ENCODE assay signal across 8 cellular contexts in the genomic region with DNA sequence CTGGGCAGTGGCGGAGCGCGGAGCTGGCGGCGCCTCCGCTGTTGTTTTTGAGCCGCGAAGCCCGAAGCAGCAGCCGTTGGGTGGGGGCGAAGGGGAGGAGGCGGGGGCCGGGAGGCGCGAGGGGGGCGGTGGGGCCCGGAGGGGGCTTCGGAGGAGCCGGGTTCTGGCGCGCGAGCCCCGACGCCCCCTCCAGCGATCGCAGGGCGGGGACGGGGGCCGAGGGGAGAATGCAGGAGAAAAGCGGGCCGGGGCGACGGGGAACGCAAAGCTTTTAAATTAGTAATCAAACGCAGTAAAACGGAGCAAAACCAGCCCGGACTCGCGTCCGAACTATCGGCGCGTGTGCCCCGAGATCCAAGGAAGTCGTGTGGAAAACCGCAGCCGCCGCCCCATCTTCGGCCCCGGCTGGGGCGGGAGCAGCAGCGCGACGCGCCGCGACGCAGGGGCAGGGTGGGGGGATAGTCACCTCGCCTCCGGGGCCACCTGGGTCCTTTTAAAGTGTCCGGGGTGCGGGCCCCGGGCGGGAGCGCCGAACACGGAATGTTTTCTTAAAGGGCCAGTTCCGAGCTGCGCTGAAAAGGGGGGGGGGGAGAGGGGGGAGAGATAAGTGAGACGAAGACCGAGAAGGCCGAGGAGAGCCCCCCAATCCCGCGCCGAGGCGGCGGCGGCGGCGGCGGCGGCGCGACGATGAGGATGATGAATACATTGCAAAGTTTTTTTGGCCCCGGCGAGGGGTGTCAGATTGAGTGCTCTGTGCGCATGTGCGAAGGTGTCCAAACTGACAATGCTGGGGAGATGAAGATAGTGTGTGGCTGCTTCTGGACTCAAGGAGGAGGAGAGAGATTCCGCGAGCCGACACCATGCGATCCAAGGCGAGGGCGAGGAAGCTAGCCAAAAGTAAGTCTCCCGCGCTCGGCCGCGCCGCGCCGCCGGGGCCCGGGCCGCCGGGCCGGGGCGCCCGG. TPM values are rescaled to one million over a fixed set of nuclear protein-coding genes. Genes with fewer than 3 reads are reported as not detected.
DNase-seq lines count a peak whose midpoint lies in the region; ATAC-seq and TF ChIP-seq lines count a peak whose summit lies in the region.

A gene (plus strand): TSS at position 804 of the 962 bp plus-strand sequence. CDS start 57 bp downstream, at position 861.

- intact Hi-C loops in mammary epithelial cell (cut with micrococcal nuclease): no loop called here

- peak within 1 kb of the TSS; percentile 77 for H3K4me3 ChIP-seq in BLaER1
- peak within 1 kb of the TSS in 2 of 3 experiments; percentile 41 to 51 for H3K4me3 ChIP-seq in mammary epithelial cell (replicated peaks in 1 of 3; ENCODE audit: insufficient read depth in 1 of 3, low read depth in 2 of 3, low read length in 3 of 3)
- H3K4me3 ChIP-seq in BE2C (ENCODE audit: low read depth, low read length): no peak within 1 kb of the TSS

- in situ Hi-C loops in mammary epithelial cell (cut with MboI; ENCODE audit: low sequenced_read_pairs in 2 of 2): no loop called here

- H3K36me3 ChIP-seq in BLaER1: no peaks in the 10 kb centered on the region
- H3K36me3 ChIP-seq in mammary epithelial cell (ENCODE audit: insufficient read depth, low read length): no peaks in the 10 kb centered on the region
- no peaks in the 10 kb centered on the region for H3K36me3 ChIP-seq in BE2C

- H3K4me1 ChIP-seq in BLaER1 (peaks cover 6% of the 10 kb centered on the region), mammary epithelial cell (ENCODE audit: insufficient read depth, low read length) (peaks cover 2% of the 10 kb centered on the region), BE2C (no peaks in the 10 kb centered on the region)

- no peak within 1 kb of the TSS for H3K27ac ChIP-seq in BLaER1
- no peak within 1 kb of the TSS for H3K27ac ChIP-seq in mammary epithelial cell (ENCODE audit: insufficient read depth, low read depth, low read length)

- BruUV-seq in mammary epithelial cell (replicated peaks; lab: Mats Ljungman, UMichigan): no TSS peak

- peak within 1 kb of the TSS; percentile 62 for H2AFZ ChIP-seq in mammary epithelial cell (ENCODE audit: low read depth, low read length)

- H3K9ac ChIP-seq in BLaER1: peak within 1 kb of the TSS; percentile 38; the same call in 1 of the 2 replicates
- no peak within 1 kb of the TSS for H3K9ac ChIP-seq in mammary epithelial cell (ENCODE audit: insufficient read depth, low read length)

- no peak for ATAC-seq in left lobe of liver

- WGBS in mammary epithelial cell (ENCODE audit: low coverage, missing lambda C conversion rate): 11% methylated on average over 17 of the region's 110 CpGs

- H3K4me2 ChIP-seq in BLaER1 (peak within 1 kb of the TSS; percentile 97), mammary epithelial cell (ENCODE audit: insufficient read depth, low read depth, low read length) (peak within 1 kb of the TSS; percentile 81)

- DNase-seq in M059J (ENCODE audit: low read depth) (peak; percentile 52), mammary epithelial cell (peak; percentile 11), kidney tubule cell (ENCODE audit: low spot score) (peak; percentile 53), left lobe of liver (ENCODE audit: low spot score) (no peak), BE2C (no peak), iPS-NIHi7 (ENCODE audit: extremely low spot score) (no peak)
- peak; percentile 2 for DNase-seq in stimulated activated CD8-positive, alpha-beta memory T cell treated with anti-CD3 and anti-CD28 coated beads, Interleukin-4, amount 100 ng/mL, for 24 hours (ENCODE audit: low read depth)

- dilution Hi-C loops in mammary epithelial cell (cut with HindIII; ENCODE audit: low sequenced_read_pairs): no loop called here

- H3K9me3 ChIP-seq in BLaER1 (no peaks in the 10 kb centered on the region), mammary epithelial cell (replicated peaks; ENCODE audit: insufficient read depth, low read length) (no peaks in the 10 kb centered on the region), BE2C (no peaks in the 10 kb centered on the region)

- no peak for TF ChIP-seq CTCF in mammary epithelial cell (conservative IDR thresholded peaks at IDR 0.05 in 1 of 2, IDR thresholded peaks at IDR 0.05 in 1 of 2; ENCODE audit: extremely low read depth in 1 of 2, insufficient read depth in 1 of 2, low read depth in 1 of 2, low read length in 2 of 2)
- TF ChIP-seq CTCF in BE2C (IDR thresholded peaks at IDR 0.05; ENCODE audit: low read depth, low read length): no peak

- peaks cover 99% of the 10 kb centered on the region for H3K27me3 ChIP-seq in BLaER1
- H3K27me3 ChIP-seq in mammary epithelial cell (ENCODE audit: insufficient read depth, low read length): peaks cover 39% of the 10 kb centered on the region
- H3K27me3 ChIP-seq in BE2C: peaks cover 76% of the 10 kb centered on the region

- CTCF ChIA-PET in mammary epithelial cell (lab: Charles Lee; ENCODE audit: low non-redundant PET): no interaction called here

- peaks cover 79% of the 10 kb centered on the region for H4K20me1 ChIP-seq in BLaER1
- H4K20me1 ChIP-seq in mammary epithelial cell (ENCODE audit: insufficient read depth, low read length): peaks cover 2% of the 10 kb centered on the region

- no peaks in the 10 kb centered on the region for H3K79me2 ChIP-seq in mammary epithelial cell (ENCODE audit: insufficient read depth, low read length)

RNA-seq across cellular contexts. Expression of the gene that starts here (rescaled TPM):
- not detected in 2 replicates for total RNA-seq in M059J (2014; rRNA removed; shearing (Covaris generic))
- total RNA-seq in mammary epithelial cell (not detected), left lobe of liver (0.43 TPM)
- 0.22 TPM for polyA plus RNA-seq in mammary epithelial cell
- not detected for polyA minus RNA-seq in mammary epithelial cell
- polyA plus RNA-seq in BE2C (2012; ENCODE audit: insufficient read depth, insufficient read length, low read depth): not detected

Comparison
In these comparisons a context has a peak if more than half of its experiments do, and no peak if none do; other contexts are left out.
1. Peak in DNase-seq in M059J; RNA of the gene not detected or under 1 TPM.
2. Peak in DNase-seq, H3K4me3 ChIP-seq and H3K4me2 ChIP-seq in mammary epithelial cell; RNA of the gene not detected or under 1 TPM.
3. DNase-seq: peak in kidney tubule cell (single experiment) and stimulated activated CD8-positive, alpha-beta memory T cell treated with anti-CD3 and anti-CD28 coated beads, Interleukin-4, amount 100 ng/mL, for 24 hours (single experiment); none in left lobe of liver (single experiment), BE2C (single experiment) and iPS-NIHi7 (single experiment).